ENCODE assay signal across 33 cellular contexts in the genomic region with DNA sequence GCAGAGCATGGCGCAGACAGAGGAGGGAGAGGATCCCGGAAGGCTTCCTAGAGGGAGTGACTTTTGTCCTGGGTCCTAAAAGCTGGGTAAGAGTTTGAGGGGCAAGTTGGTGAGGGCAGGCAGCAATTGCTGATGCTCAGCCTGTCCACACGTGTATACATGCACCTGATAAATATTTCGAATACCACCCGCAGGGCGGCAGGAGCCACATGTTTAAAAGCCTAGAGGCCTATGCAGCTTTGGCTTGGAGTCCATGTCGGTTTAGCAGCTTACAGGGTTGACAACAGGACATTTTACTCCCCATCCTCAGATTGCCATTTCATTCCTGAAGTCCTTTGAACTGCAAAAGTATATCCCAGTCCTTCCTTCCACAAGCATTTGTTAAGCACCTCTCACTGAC.
"Had no signal": no experiment of that assay in that cellular context is flagged by ENCODE, and none has a peak within 500 bp of the region (broad histone marks: within the 10 kb centered on the region; RNA-seq: fewer than 3 reads in every experiment).

No MANE protein-coding gene starts in this region.

- H3K9me3 Mint-ChIP-seq: activated CD4-positive, alpha-beta memory T cell treated with anti-CD3 and anti-CD28 coated beads, Interleukin-2, amount 10 ng/mL, durations not matched to agents 7 days and 5 days; activated CD4-positive, alpha-beta T cell treated with anti-CD3 and anti-CD28 coated beads, Interleukin-2, amount 10 ng/mL, durations not matched to agents 7 days and 5 days; activated naive CD4-positive, alpha-beta T cell treated with anti-CD3 and anti-CD28 coated beads, Interleukin-2, amount 10 ng/mL, durations not matched to agents 7 days and 5 days; activated naive CD4-positive, alpha-beta T cell treated with anti-CD3 and anti-CD28 coated beads, Interleukin-2, amount 50 U/mL, for 72 hours; activated naive CD8-positive, alpha-beta T cell treated with anti-CD3 and anti-CD28 coated beads, Interleukin-2, amount 10 ng/mL, durations not matched to agents 7 days and 5 days; activated T-cell treated with anti-CD3 and anti-CD28 coated beads, Interleukin-2, amount 50 U/mL, for 24 hours; activated T-cell treated with anti-CD3 and anti-CD28 coated beads, Interleukin-2, amount 50 U/mL, for 72 hours; brain; endodermal cell; T-helper 2 cell treated with Interferon-gamma antibody and Interleukin-4, amounts not matched to agents 5 μg/mL and 100 μg/mL, for 36 hours had no signal

- H3K27me3 Mint-ChIP-seq: activated CD4-positive, alpha-beta memory T cell treated with anti-CD3 and anti-CD28 coated beads, Interleukin-2, amount 10 ng/mL, durations not matched to agents 7 days and 5 days; activated CD4-positive, alpha-beta T cell treated with anti-CD3 and anti-CD28 coated beads, Interleukin-2, amount 10 ng/mL, durations not matched to agents 7 days and 5 days; activated naive CD4-positive, alpha-beta T cell treated with anti-CD3 and anti-CD28 coated beads, Interleukin-2, amount 10 ng/mL, durations not matched to agents 7 days and 5 days; activated naive CD8-positive, alpha-beta T cell treated with anti-CD3 and anti-CD28 coated beads, Interleukin-2, amount 10 ng/mL, durations not matched to agents 7 days and 5 days; activated T-cell treated with anti-CD3 and anti-CD28 coated beads, Interleukin-2, amount 50 U/mL, for 24 hours; brain; T-helper 17 cell had no signal

- H3K4me3 Mint-ChIP-seq: activated CD4-positive, alpha-beta memory T cell treated with anti-CD3 and anti-CD28 coated beads, Interleukin-2, amount 10 ng/mL, durations not matched to agents 7 days and 5 days; activated CD4-positive, alpha-beta T cell treated with anti-CD3 and anti-CD28 coated beads, Interleukin-2, amount 10 ng/mL, durations not matched to agents 7 days and 5 days; activated naive CD4-positive, alpha-beta T cell treated with anti-CD3 and anti-CD28 coated beads, Interleukin-2, amount 10 ng/mL, durations not matched to agents 7 days and 5 days; activated naive CD8-positive, alpha-beta T cell treated with anti-CD3 and anti-CD28 coated beads, Interleukin-2, amount 10 ng/mL, durations not matched to agents 7 days and 5 days; activated T-cell treated with anti-CD3 and anti-CD28 coated beads, Interleukin-2, amount 50 U/mL, for 24 hours; activated T-cell treated with anti-CD3 and anti-CD28 coated beads, Interleukin-2, amount 50 U/mL, for 72 hours; brain; endodermal cell; T-helper 17 cell; T-helper 2 cell treated with Interferon-gamma antibody and Interleukin-4, amounts not matched to agents 5 μg/mL and 100 μg/mL, for 36 hours had no signal

- DNase-seq: activated CD4-positive, alpha-beta memory T cell treated with anti-CD3 and anti-CD28 coated beads, Interleukin-2, amount 10 ng/mL, durations not matched to agents 7 days and 5 days; activated CD4-positive, alpha-beta T cell treated with anti-CD3 and anti-CD28 coated beads for 1 hour; activated CD4-positive, alpha-beta T cell treated with anti-CD3 and anti-CD28 coated beads for 4 hours; activated CD4-positive, alpha-beta T cell treated with anti-CD3 and anti-CD28 coated beads, Interleukin-2, amount 10 ng/mL, durations not matched to agents 7 days and 5 days; activated CD4-positive, alpha-beta T cell treated with anti-CD3 and anti-CD28 coated beads, Interleukin-2, amount 50 U/mL, for 4 hours; activated CD4-positive, CD25-positive, alpha-beta regulatory T cell; activated CD8-positive, alpha-beta memory T cell treated with anti-CD3 and anti-CD28 coated beads, Interleukin-2, amount 50 U/mL, for 48 hours; activated gamma-delta T cell; activated naive CD4-positive, alpha-beta T cell; activated naive CD4-positive, alpha-beta T cell treated with anti-CD3 and anti-CD28 coated beads, Interleukin-2, amount 10 ng/mL, durations not matched to agents 7 days and 5 days; activated naive CD8-positive, alpha-beta T cell treated with anti-CD3 and anti-CD28 coated beads, Interleukin-2, amount 10 ng/mL, durations not matched to agents 7 days and 5 days; activated T-cell treated with anti-CD3 and anti-CD28 coated beads for 4 hours; activated T-cell treated with anti-CD3 and anti-CD28 coated beads, Interleukin-2, amount 50 U/mL, for 24 hours; activated T-cell treated with anti-CD3 and anti-CD28 coated beads, Interleukin-2, amount 50 U/mL, for 72 hours; central memory CD4-positive, alpha-beta T cell; cerebellar nuclear complex; colonic mucosa; effector memory CD4-positive, alpha-beta T cell; endodermal cell; erythroblast; foreskin melanocyte; heart right ventricle; T-helper 1 cell; T-helper 17 cell; T1000 had no signal

- H3K27ac ChIP-seq: ascending aorta, breast epithelium, cardiac muscle cell, colonic mucosa, esophagus muscularis mucosa, gastroesophageal sphincter, heart right ventricle had no signal

- ATAC-seq: activated naive CD4-positive, alpha-beta T cell treated with anti-CD3 and anti-CD28 coated beads, Interleukin-2, amount 50 U/mL, for 72 hours; activated T-cell treated with anti-CD3 and anti-CD28 coated beads, Interleukin-2, amount 50 U/mL, for 72 hours; gastroesophageal sphincter; heart right ventricle; T-helper 17 cell had no signal

- H3K27ac Mint-ChIP-seq: activated CD4-positive, alpha-beta memory T cell treated with anti-CD3 and anti-CD28 coated beads, Interleukin-2, amount 10 ng/mL, durations not matched to agents 7 days and 5 days; activated CD4-positive, alpha-beta T cell treated with anti-CD3 and anti-CD28 coated beads, Interleukin-2, amount 10 ng/mL, durations not matched to agents 7 days and 5 days; activated naive CD4-positive, alpha-beta T cell treated with anti-CD3 and anti-CD28 coated beads, Interleukin-2, amount 10 ng/mL, durations not matched to agents 7 days and 5 days; activated naive CD8-positive, alpha-beta T cell treated with anti-CD3 and anti-CD28 coated beads, Interleukin-2, amount 10 ng/mL, durations not matched to agents 7 days and 5 days; activated T-cell treated with anti-CD3 and anti-CD28 coated beads, Interleukin-2, amount 50 U/mL, for 24 hours; activated T-cell treated with anti-CD3 and anti-CD28 coated beads, Interleukin-2, amount 50 U/mL, for 72 hours; brain; endodermal cell; T-helper 17 cell; T-helper 2 cell treated with Interferon-gamma antibody and Interleukin-4, amounts not matched to agents 5 μg/mL and 100 μg/mL, for 36 hours had no signal

- H3K36me3 Mint-ChIP-seq: activated naive CD4-positive, alpha-beta T cell treated with anti-CD3 and anti-CD28 coated beads, Interleukin-2, amount 10 ng/mL, durations not matched to agents 7 days and 5 days; activated naive CD4-positive, alpha-beta T cell treated with anti-CD3 and anti-CD28 coated beads, Interleukin-2, amount 50 U/mL, for 72 hours; activated naive CD8-positive, alpha-beta T cell treated with anti-CD3 and anti-CD28 coated beads, Interleukin-2, amount 10 ng/mL, durations not matched to agents 7 days and 5 days had no signal

- H3K4me1 Mint-ChIP-seq: activated CD4-positive, alpha-beta memory T cell treated with anti-CD3 and anti-CD28 coated beads, Interleukin-2, amount 10 ng/mL, durations not matched to agents 7 days and 5 days; activated CD4-positive, alpha-beta T cell treated with anti-CD3 and anti-CD28 coated beads, Interleukin-2, amount 10 ng/mL, durations not matched to agents 7 days and 5 days; activated naive CD4-positive, alpha-beta T cell treated with anti-CD3 and anti-CD28 coated beads, Interleukin-2, amount 10 ng/mL, durations not matched to agents 7 days and 5 days; activated naive CD8-positive, alpha-beta T cell treated with anti-CD3 and anti-CD28 coated beads, Interleukin-2, amount 10 ng/mL, durations not matched to agents 7 days and 5 days; endodermal cell had no signal
